24 cellular contexts compared by ENCODE assay signal in genomic region chr9:1233568-1233967, GRCh38.
"Had no signal": no experiment of that assay in that cellular context is flagged by ENCODE, and none has a peak within 500 bp of the region (broad histone marks: within the 10 kb centered on the region; RNA-seq: fewer than 3 reads in every experiment).

No MANE protein-coding gene starts in this region.

- H3K36me3 ChIP-seq: gastrocnemius medialis, left ventricle myocardium inferior, neural progenitor cell had no signal

- H3K4me3 ChIP-seq: coronary artery, gastrocnemius medialis, left ventricle myocardium inferior, mucosa of descending colon, neural progenitor cell, smooth muscle cell had no signal

- H3K27me3 Mint-ChIP-seq: activated CD8-positive, alpha-beta T cell treated with anti-CD3 and anti-CD28 coated beads for 36 hours; central memory CD8-positive, alpha-beta T cell; progenitor cell of endocrine pancreas; type B pancreatic cell had no signal

- ATAC-seq: activated CD8-positive, alpha-beta T cell treated with anti-CD3 and anti-CD28 coated beads for 36 hours; mucosa of descending colon; naive thymus-derived CD4-positive, alpha-beta T cell; SK-N-SH treated with all-trans-retinoic acid at 6 μM for 48 hours; stimulated activated naive CD8-positive, alpha-beta T cell treated with anti-CD3 and anti-CD28 coated beads, Interleukin-15, amount 100 ng/mL, for 72 hours; T-cell had no signal

- H3K27ac ChIP-seq: coronary artery, gastrocnemius medialis, neural progenitor cell had no signal

- H3K4me1 Mint-ChIP-seq: central memory CD8-positive, alpha-beta T cell; naive thymus-derived CD4-positive, alpha-beta T cell; stimulated activated naive CD8-positive, alpha-beta T cell treated with anti-CD3 and anti-CD28 coated beads, Interleukin-15, amount 100 ng/mL, for 72 hours; T-cell had no signal

- H3K27ac Mint-ChIP-seq: activated CD8-positive, alpha-beta T cell treated with anti-CD3 and anti-CD28 coated beads for 36 hours; activated naive CD4-positive, alpha-beta T cell treated with anti-CD3 and anti-CD28 coated beads for 36 hours; activated T-cell treated with anti-CD3 and anti-CD28 coated beads, Interleukin-2, amount 50 U/mL, for 24 hours; activated T-helper 2 cell treated with anti-CD3 and anti-CD28 coated beads, Interferon-gamma antibody, Interleukin-2, Interleukin-4, amounts not matched to agents 10 μg/mL and 5 μg/mL and 100 μg/mL, durations not matched to agents 14 hours and 24 hours and 36 hours; brain; naive thymus-derived CD4-positive, alpha-beta T cell; neural progenitor cell; progenitor cell of endocrine pancreas; stimulated activated naive CD8-positive, alpha-beta T cell treated with anti-CD3 and anti-CD28 coated beads, Interleukin-15, amount 100 ng/mL, for 72 hours; T-cell; type B pancreatic cell had no signal

- H3K9me3 Mint-ChIP-seq: activated CD8-positive, alpha-beta T cell treated with anti-CD3 and anti-CD28 coated beads for 36 hours; activated naive CD4-positive, alpha-beta T cell treated with anti-CD3 and anti-CD28 coated beads for 36 hours; activated T-cell treated with anti-CD3 and anti-CD28 coated beads, Interleukin-2, amount 50 U/mL, for 24 hours; activated T-helper 2 cell treated with anti-CD3 and anti-CD28 coated beads, Interferon-gamma antibody, Interleukin-2, Interleukin-4, amounts not matched to agents 10 μg/mL and 5 μg/mL and 100 μg/mL, durations not matched to agents 14 hours and 24 hours and 36 hours; central memory CD8-positive, alpha-beta T cell; neural progenitor cell; T-cell had no signal

- H3K4me3 Mint-ChIP-seq: activated CD8-positive, alpha-beta T cell treated with anti-CD3 and anti-CD28 coated beads for 36 hours; activated naive CD4-positive, alpha-beta T cell treated with anti-CD3 and anti-CD28 coated beads for 36 hours; activated T-cell treated with anti-CD3 and anti-CD28 coated beads, Interleukin-2, amount 50 U/mL, for 24 hours; brain; central memory CD8-positive, alpha-beta T cell; naive thymus-derived CD4-positive, alpha-beta T cell; neural progenitor cell; stimulated activated naive CD8-positive, alpha-beta T cell treated with anti-CD3 and anti-CD28 coated beads, Interleukin-15, amount 100 ng/mL, for 72 hours; T-cell; type B pancreatic cell had no signal

- H3K9me3 ChIP-seq: gastrocnemius medialis, left ventricle myocardium inferior, mucosa of descending colon had no signal

- DNase-seq: activated CD4-positive, alpha-beta T cell treated with anti-CD3 and anti-CD28 coated beads for 48 hours; activated CD4-positive, CD25-positive, alpha-beta regulatory T cell; activated CD8-positive, alpha-beta T cell treated with anti-CD3 and anti-CD28 coated beads for 36 hours; activated naive CD4-positive, alpha-beta T cell treated with anti-CD3 and anti-CD28 coated beads for 36 hours; activated T-cell treated with anti-CD3 and anti-CD28 coated beads, Interleukin-2, amount 50 U/mL, for 24 hours; anterior cingulate cortex; gastrocnemius medialis; head of caudate nucleus; left ventricle myocardium inferior; mesenchymal stem cell; mucosa of descending colon; naive thymus-derived CD4-positive, alpha-beta T cell; stimulated activated CD4-positive, alpha-beta T cell treated with anti-CD3 and anti-CD28 coated beads, Interleukin-4, amount 100 ng/mL, for 1 hour; stimulated activated naive CD8-positive, alpha-beta T cell treated with anti-CD3 and anti-CD28 coated beads, Interleukin-15, amount 100 ng/mL, for 72 hours; T-cell had no signal

- H3K4me1 ChIP-seq: left ventricle myocardium inferior, neural progenitor cell had no signal

- H3K9ac ChIP-seq: neural progenitor cell had no signal

- H3K27me3 ChIP-seq: gastrocnemius medialis, neural progenitor cell had no signal

- H3K36me3 Mint-ChIP-seq: brain; naive thymus-derived CD4-positive, alpha-beta T cell; neural progenitor cell; T-cell; type B pancreatic cell had no signal
